1 cellular context compared by ENCODE assay signal in the genomic region with DNA sequence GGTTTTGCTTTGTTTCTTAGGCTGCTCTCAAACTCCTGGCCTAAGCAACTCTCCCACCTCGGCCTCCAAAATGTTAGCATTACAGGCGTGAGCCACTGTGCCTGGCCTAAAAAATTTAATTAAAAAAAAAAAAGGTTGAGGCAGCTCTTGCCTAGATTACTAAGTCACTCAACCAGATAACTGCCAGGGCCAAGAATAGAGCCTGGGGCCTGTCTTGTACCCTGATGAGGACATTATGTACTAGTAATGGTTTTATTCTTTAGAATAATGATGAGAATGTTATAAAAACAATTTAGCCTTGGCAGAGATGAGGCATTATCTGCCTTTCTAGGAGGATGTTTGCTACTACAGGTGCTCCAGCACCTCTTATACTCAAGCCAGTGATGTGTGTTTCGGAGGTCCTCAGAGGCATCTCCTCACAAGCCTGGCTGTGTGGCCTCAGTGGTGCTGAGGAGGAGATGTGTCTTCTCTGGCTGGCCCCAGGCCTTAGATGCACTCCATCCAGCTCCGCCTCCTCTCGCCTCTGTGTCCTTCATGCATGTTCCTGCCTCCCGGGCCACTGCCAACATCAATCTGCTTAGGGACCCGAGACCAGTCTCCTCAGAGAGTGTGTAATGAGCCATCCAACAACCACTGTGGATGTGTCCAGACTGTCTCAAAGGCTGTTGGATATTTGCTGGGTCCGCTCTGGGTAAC.
TF ChIP-seq lines count a peak whose summit lies in the region.

No MANE protein-coding gene starts in this region.

TF ChIP-seq in IMR-90, 13 proteins besides CTCF, POLR2A, EP300 and RAD21 (continued from another document):
- TF ChIP-seq, protein P1, sequence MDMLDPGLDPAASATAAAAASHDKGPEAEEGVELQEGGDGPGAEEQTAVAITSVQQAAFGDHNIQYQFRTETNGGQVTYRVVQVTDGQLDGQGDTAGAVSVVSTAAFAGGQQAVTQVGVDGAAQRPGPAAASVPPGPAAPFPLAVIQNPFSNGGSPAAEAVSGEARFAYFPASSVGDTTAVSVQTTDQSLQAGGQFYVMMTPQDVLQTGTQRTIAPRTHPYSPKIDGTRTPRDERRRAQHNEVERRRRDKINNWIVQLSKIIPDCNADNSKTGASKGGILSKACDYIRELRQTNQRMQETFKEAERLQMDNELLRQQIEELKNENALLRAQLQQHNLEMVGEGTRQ (IDR thresholded peaks at IDR 0.05; ENCODE audit: low read depth, low read length) = no peak
- TF ChIP-seq FOS (IDR thresholded peaks at IDR 0.05; ENCODE audit: low read depth, low read length) = no peak
- TF ChIP-seq RFX5 (IDR thresholded peaks at IDR 0.05; ENCODE audit: low read depth, low read length) = no peak
- no peak for TF ChIP-seq NFE2L2 (IDR thresholded peaks at IDR 0.05; ENCODE audit: low read depth, low read length)
- TF ChIP-seq SMC3 (IDR thresholded peaks at IDR 0.05; ENCODE audit: low read depth, low read length) = no peak
- no peak for TF ChIP-seq MAZ (IDR thresholded peaks at IDR 0.05; ENCODE audit: borderline replicate concordance, low read depth, low read length)
- no peak for TF ChIP-seq CEBPB (IDR thresholded peaks at IDR 0.05; ENCODE audit: low read depth, low read length)
- no peak for TF ChIP-seq RCOR1 (IDR thresholded peaks at IDR 0.05; ENCODE audit: insufficient replicate concordance, low read length)
- no peak for TF ChIP-seq MAFK (IDR thresholded peaks at IDR 0.05; ENCODE audit: low read depth, low read length)
- TF ChIP-seq, protein P2, sequence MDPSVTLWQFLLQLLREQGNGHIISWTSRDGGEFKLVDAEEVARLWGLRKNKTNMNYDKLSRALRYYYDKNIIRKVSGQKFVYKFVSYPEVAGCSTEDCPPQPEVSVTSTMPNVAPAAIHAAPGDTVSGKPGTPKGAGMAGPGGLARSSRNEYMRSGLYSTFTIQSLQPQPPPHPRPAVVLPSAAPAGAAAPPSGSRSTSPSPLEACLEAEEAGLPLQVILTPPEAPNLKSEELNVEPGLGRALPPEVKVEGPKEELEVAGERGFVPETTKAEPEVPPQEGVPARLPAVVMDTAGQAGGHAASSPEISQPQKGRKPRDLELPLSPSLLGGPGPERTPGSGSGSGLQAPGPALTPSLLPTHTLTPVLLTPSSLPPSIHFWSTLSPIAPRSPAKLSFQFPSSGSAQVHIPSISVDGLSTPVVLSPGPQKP (IDR thresholded peaks at IDR 0.05; ENCODE audit: borderline replicate concordance, low read depth, low read length) = no peak
- no peak for TF ChIP-seq CHD1 (IDR thresholded peaks at IDR 0.05; ENCODE audit: low read depth, low read length)
TF ChIP-seq in IMR-90: peak in this region for 0.
